Comparison of ENCODE assay signal across 1 cellular context in genomic region chr2:129708221-129708967, GRCh38.
TF ChIP-seq lines count a peak whose summit lies in the region.

No MANE protein-coding gene starts in this region.

TF ChIP-seq in WTC11, 78 proteins besides CTCF, POLR2A, EP300 and RAD21:
- TF ChIP-seq PRRX2 (CRISPR knock-in tag; IDR thresholded peaks at IDR 0.05) (no peak), OVOL2 (CRISPR knock-in tag; IDR thresholded peaks at IDR 0.05; ENCODE audit: borderline replicate concordance) (no peak), CREB1 (CRISPR knock-in tag; IDR thresholded peaks at IDR 0.05) (no peak), ZNF423 (CRISPR knock-in tag; IDR thresholded peaks at IDR 0.05) (peak; percentile 30; the same call in 1 of the 2 replicates), ZNF416 (CRISPR knock-in tag; IDR thresholded peaks at IDR 0.05) (no peak)
